10 cellular contexts compared by ENCODE assay signal in the genomic region with DNA sequence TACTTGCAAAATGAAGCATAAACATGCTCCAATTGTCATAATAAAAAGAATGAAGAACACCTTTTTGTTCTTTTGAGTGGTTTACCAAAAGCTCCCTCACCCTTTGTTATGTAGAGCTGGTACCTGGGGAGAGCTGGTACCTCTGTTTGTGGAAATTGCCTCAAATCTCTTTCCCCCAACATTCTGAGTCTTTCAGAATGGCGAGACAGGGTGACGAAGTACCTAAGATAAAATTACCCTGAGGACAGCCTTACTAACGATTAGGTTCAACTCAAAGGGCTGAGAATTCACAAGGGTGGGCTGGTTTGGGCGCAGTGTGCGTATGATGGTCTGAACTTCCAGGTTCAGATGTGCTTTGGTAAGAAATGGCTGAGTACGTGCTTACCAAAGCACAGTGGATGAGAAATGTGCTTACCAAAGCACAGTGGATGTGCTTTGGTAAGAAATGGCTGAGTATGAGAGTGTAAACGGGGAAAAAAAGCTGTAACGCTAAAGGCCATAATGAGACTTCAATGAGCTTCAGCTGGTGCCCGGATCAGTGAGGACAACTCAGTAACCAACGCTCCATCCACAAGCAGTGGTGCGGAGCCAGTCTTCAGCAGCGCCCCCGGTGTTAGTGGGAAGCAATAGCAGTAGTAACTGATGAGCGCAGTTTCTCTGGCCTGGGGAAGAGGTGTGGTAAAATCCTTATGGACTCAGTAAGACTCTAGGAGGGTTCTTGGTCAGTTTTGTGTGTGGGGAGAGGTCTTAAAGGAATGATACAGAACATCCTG.
DNase-seq lines count a peak whose midpoint lies in the region; ATAC-seq, FAIRE-seq and TF ChIP-seq lines count a peak whose summit lies in the region.
"Had no signal": no experiment of that assay in that cellular context is flagged by ENCODE, and none has a peak within 500 bp of the region (broad histone marks: within the 10 kb centered on the region; RNA-seq: fewer than 3 reads in every experiment).

No MANE protein-coding gene starts in this region.

- no peak for FAIRE-seq in HepG2 (lab: Jason Lieb, UNC)
- peak; percentile 99 for FAIRE-seq in H1 (lab: Jason Lieb, UNC)

- H2AK5ac ChIP-seq in H1 (ENCODE audit: low read depth, low read length), result peak overlapping the region; percentile 91; the same call in 1 of the 2 replicates

- peak overlapping the region; percentile 74 for H3K56ac ChIP-seq in H1 (replicated peaks; ENCODE audit: insufficient read length, low read depth, low read length)

- H3K9ac ChIP-seq in HepG2 (ENCODE audit: insufficient read depth, low read depth, low read length) (no peak overlapping the region), HUES64 (ENCODE audit: low read depth, low read length) (peak overlapping the region; percentile 60), H1 (replicated peaks in 1 of 4; ENCODE audit: extremely low read depth in 1 of 4, low read depth in 3 of 4, low read length in 3 of 4) (peak overlapping the region in 1 of 4 experiments; percentile 25; a peak in 2 of 7 replicates)

- peak overlapping the region; percentile 85 for H4K5ac ChIP-seq in H1 (ENCODE audit: insufficient read length, low read depth, low read length)

- H3K4me2 ChIP-seq in HepG2 (ENCODE audit: low read depth, low read length) (no peak overlapping the region), H1 (ENCODE audit: insufficient read depth in 1 of 2, low read depth in 2 of 2, low read length in 2 of 2) (peak overlapping the region; percentile 66 to 93)

- TF ChIP-seq CTCF in HepG2 (CRISPR knock-in tag; IDR thresholded peaks at IDR 0.05) (peak; percentile 59), right lobe of liver (IDR thresholded peaks at IDR 0.05) (no peak), H1 (IDR thresholded peaks at IDR 0.05; ENCODE audit: control extremely low read depth in 1 of 3, insufficient read depth in 1 of 3, low read depth in 1 of 3, low read length in 3 of 3) (peak; percentile 75 to 95 (median 95)), type B pancreatic cell (conservative IDR thresholded peaks at IDR 0.05) (peak; percentile 70)

- POLR2A ChIA-PET in HepG2 (lab: Yijun Ruan, JAX), result no interaction called here
- POLR2A ChIA-PET in H1 (lab: Charles Lee; ENCODE audit: partially characterized antibody), result interaction anchor here (1.0 to 2.1 kb wide), 4 partner anchors 41 to 199 kb away, joined by 3 to 9 read pairs (median 6); no protein-coding TSS in a partner anchor
- POLR2A ChIA-PET in CD4-positive, alpha-beta memory T cell (lab: Charles Lee; ENCODE audit: partially characterized antibody), result no interaction called here

- in situ Hi-C loops in HepG2 (cut with HindIII; ENCODE audit: extremely low pct_ligation_motif_present, low pct_unique_long_range_greater_than_20kb), result no loop called here

- peak overlapping the region; percentile 97 for H4K91ac ChIP-seq in H1 (replicated peaks; ENCODE audit: insufficient read length, low read length)

- H3K4me1 Mint-ChIP-seq in type B pancreatic cell (ENCODE audit: unreplicated experiment), result peaks cover 9% of the 10 kb centered on the region
- H3K4me1 Mint-ChIP-seq in CD4-positive, alpha-beta memory T cell, result peaks cover 0 to 5% (median 3%) of the 10 kb centered on the region in 4 donors

- no peak for TF ChIP-seq POLR2A in HepG2 (IDR thresholded peaks at IDR 0.05; ENCODE audit: insufficient read depth in 1 of 2, low read depth in 2 of 2, low read length in 2 of 2)
- TF ChIP-seq POLR2A in right lobe of liver (IDR thresholded peaks at IDR 0.05), result no peak
- no peak for TF ChIP-seq POLR2A in H1 (IDR thresholded peaks at IDR 0.05; ENCODE audit: control extremely low read depth in 1 of 2, low read depth in 2 of 2, low read length in 2 of 2)

- peak overlapping the region; percentile 100 for H2BK12ac ChIP-seq in H1 (ENCODE audit: low read depth, low read length)

- TF ChIP-seq EP300 in HepG2 (IDR thresholded peaks at IDR 0.05; ENCODE audit: low read depth in 2 of 2, low read length in 2 of 2) (no peak), HepG2 (CRISPR knock-in tag; IDR thresholded peaks at IDR 0.05; ENCODE audit: borderline replicate concordance) (no peak), H1 (IDR thresholded peaks at IDR 0.05; ENCODE audit: borderline replicate concordance in 1 of 2, low read depth in 2 of 2, low read length in 2 of 2) (peak in 1 of 2 experiments; percentile 93; a peak in 1 of 3 replicates)

- H3K36me3 ChIP-seq in HepG2 (replicated peaks in 1 of 2; ENCODE audit: control insufficient read depth in 1 of 2, insufficient read depth in 2 of 2, low read length in 2 of 2) (no peaks in the 10 kb centered on the region), right lobe of liver (no peaks in the 10 kb centered on the region), HUES64 (ENCODE audit: insufficient read depth, low read length) (no peaks in the 10 kb centered on the region), H1 (ENCODE audit: control insufficient read depth in 2 of 4, insufficient read depth in 4 of 4, low read length in 3 of 4) (no peaks in the 10 kb centered on the region)
- H3K36me3 ChIP-seq in CD4-positive, alpha-beta memory T cell (ENCODE audit: insufficient read depth, low read length), result no peaks in the 10 kb centered on the region

- H3K27me3 Mint-ChIP-seq in type B pancreatic cell, result peaks cover 15% of the 10 kb centered on the region
- peaks cover 0 to 2% of the 10 kb centered on the region in 2 donors for H3K27me3 Mint-ChIP-seq in CD4-positive, alpha-beta memory T cell

- H3K4me1 ChIP-seq in HepG2 (ENCODE audit: insufficient read depth, low read length) (no peaks in the 10 kb centered on the region), right lobe of liver (no peaks in the 10 kb centered on the region), HUES64 (ENCODE audit: insufficient read depth, low read length) (peaks cover 21% of the 10 kb centered on the region), H1 (replicated peaks in 1 of 4; ENCODE audit: control insufficient read depth in 3 of 4, insufficient read depth in 4 of 4, low read length in 3 of 4) (peaks cover 3 to 14% (median 8%) of the 10 kb centered on the region in 4 experiments; a peak in 6 of 7 replicates)
- H3K4me1 ChIP-seq in CD4-positive, alpha-beta memory T cell (ENCODE audit: insufficient read depth, low read length), result no peaks in the 10 kb centered on the region

- H2BK15ac ChIP-seq in H1 (ENCODE audit: low read length), result peak overlapping the region; percentile 48; the same call in 1 of the 2 replicates

- H3K4me3 Mint-ChIP-seq in type B pancreatic cell, result no peak overlapping the region
- no peak overlapping the region for H3K4me3 Mint-ChIP-seq in CD4-positive, alpha-beta memory T cell

- BruUV-seq in HepG2 (replicated peaks; lab: Mats Ljungman, UMichigan), result no TSS peak

- H3K23ac ChIP-seq in H1 (ENCODE audit: insufficient read length), result no peak overlapping the region

- H3K18ac ChIP-seq in H1 (ENCODE audit: extremely low read depth, low read length), result peak overlapping the region; percentile 99

- H3K9me3 ChIP-seq in HepG2 (ENCODE audit: low read length) (no peaks in the 10 kb centered on the region), right lobe of liver (no peaks in the 10 kb centered on the region), HUES64 (ENCODE audit: insufficient read depth, low read depth, low read length) (no peaks in the 10 kb centered on the region), H1 (ENCODE audit: insufficient read depth in 2 of 2, low read depth in 1 of 2, low read length in 1 of 2) (no peaks in the 10 kb centered on the region)
- no peaks in the 10 kb centered on the region for H3K9me3 ChIP-seq in CD4-positive, alpha-beta memory T cell (ENCODE audit: control insufficient read depth in 1 of 2, low read length in 2 of 2)

- H3K27ac Mint-ChIP-seq in type B pancreatic cell, result no peak overlapping the region
- H3K27ac Mint-ChIP-seq in CD4-positive, alpha-beta memory T cell, result no peak overlapping the region

- no peaks in the 10 kb centered on the region for H3K79me2 ChIP-seq in HepG2 (ENCODE audit: insufficient read depth, low read length)
- no peaks in the 10 kb centered on the region for H3K79me2 ChIP-seq in H1 (ENCODE audit: control insufficient read depth in 1 of 2, insufficient read depth in 2 of 2, low read length in 2 of 2)

- WGBS in HepG2 (ENCODE audit: low lambda C conversion rate), result 63% methylated on average over 14 of the region's 14 CpGs
- 61% methylated on average over 14 of the region's 14 CpGs for WGBS in right lobe of liver (ENCODE audit: insufficient coverage, low coverage, low lambda C conversion rate, missing lambda C conversion rate)
- WGBS in HUES64, result 7% methylated on average over 14 of the region's 14 CpGs
- WGBS in H1 (ENCODE audit: extremely low coverage in 1 of 2, insufficient coverage in 1 of 2, insufficient read length in 1 of 2, insufficient replicate concordance in 2 of 2, low coverage in 1 of 2, low lambda C conversion rate in 2 of 2, missing lambda C conversion rate in 1 of 2), 2 experiments, result 5% methylated on average over 14 of the region's 14 CpGs; no CpG with 5 or more reads in 1 of the 2 experiments

- H3K23me2 ChIP-seq in H1 (ENCODE audit: low read depth, low read length), result peaks cover 3% of the 10 kb centered on the region

- no peaks in the 10 kb centered on the region for H3K79me1 ChIP-seq in H1 (ENCODE audit: low read depth, low read length)

- H3K4me3 ChIP-seq in HepG2 (replicated peaks in 1 of 3; ENCODE audit: insufficient read depth in 1 of 3, low read depth in 2 of 3, low read length in 3 of 3) (no peak overlapping the region), right lobe of liver (no peak overlapping the region), HUES64 (ENCODE audit: low read length) (peak overlapping the region; percentile 39), H1 (ENCODE audit: extremely low read depth in 1 of 4, insufficient read depth in 2 of 4, low read depth in 3 of 4, low read length in 4 of 4) (peak overlapping the region; percentile 1 to 45 (median 24); a peak in 5 of 8 replicates)
- no peak overlapping the region for H3K4me3 ChIP-seq in CD4-positive, alpha-beta memory T cell (ENCODE audit: low read length in 2 of 2)
- H3K4me3 ChIP-seq: SK-N-MC had no signal

- TF ChIP-seq RAD21 in HepG2 (CRISPR knock-in tag; IDR thresholded peaks at IDR 0.05), result 0 out of 2 replicates have a peak, but pooled peaks have one; percentile 33
- peak; percentile 67 to 85 for TF ChIP-seq RAD21 in H1 (IDR thresholded peaks at IDR 0.05 in 1 of 2, conservative IDR thresholded peaks at IDR 0.05 in 1 of 2; ENCODE audit: low read depth in 2 of 2, low read length in 2 of 2)

- no peak overlapping the region for H3K14ac ChIP-seq in H1 (ENCODE audit: insufficient read length)

- H3K9me3 Mint-ChIP-seq in type B pancreatic cell, result no peaks in the 10 kb centered on the region
- H3K9me3 Mint-ChIP-seq in CD4-positive, alpha-beta memory T cell, result peaks cover 0 to 3% (median 0%) of the 10 kb centered on the region in 8 donors

- no peak overlapping the region for H4K8ac ChIP-seq in H1 (ENCODE audit: extremely low read depth, insufficient read depth, low read length)

- peak overlapping the region; percentile 99 for H2BK120ac ChIP-seq in H1 (replicated peaks; ENCODE audit: low read depth, low read length)

- H4K20me1 ChIP-seq in HepG2 (ENCODE audit: insufficient read depth, low read length) (no peaks in the 10 kb centered on the region), H1 (replicated peaks in 1 of 2; ENCODE audit: control insufficient read depth in 1 of 2, insufficient read depth in 2 of 2, low read length in 2 of 2) (no peaks in the 10 kb centered on the region)

- ATAC-seq in HepG2 (peak; percentile 90), right lobe of liver (no peak), HG02938 (IDR thresholded peaks at IDR 0.05; ENCODE audit: unreplicated experiment) (no peak)
- ATAC-seq: left lobe of liver had no signal

- H3K36me3 Mint-ChIP-seq in type B pancreatic cell, result no peaks in the 10 kb centered on the region
- H3K36me3 Mint-ChIP-seq in CD4-positive, alpha-beta memory T cell, result no peaks in the 10 kb centered on the region

- DNase-seq in HepG2 (ENCODE audit: low spot score) (peak; percentile 8), right lobe of liver (no peak), H1 (ENCODE audit: low read depth in 1 of 2, low spot score in 2 of 2) (peak; percentile 70 to 88), type B pancreatic cell (ENCODE audit: extremely low spot score, unreplicated experiment) (no peak)
- no peak for DNase-seq in CD4-positive, alpha-beta memory T cell
- DNase-seq in activated naive CD4-positive, alpha-beta T cell treated with anti-CD3 and anti-CD28 coated beads, Interleukin-2, amount 50 U/mL, for 16 hours, result no peak

- H3K27ac ChIP-seq in HepG2 (ENCODE audit: extremely low read length, insufficient read depth, low read length) (no peak overlapping the region), right lobe of liver (no peak overlapping the region), HUES64 (ENCODE audit: low read depth, low read length) (peak overlapping the region; percentile 97), H1 (ENCODE audit: low read depth, low read length) (peak overlapping the region; percentile 67)
- no peak overlapping the region for H3K27ac ChIP-seq in CD4-positive, alpha-beta memory T cell (ENCODE audit: low read depth, low read length)
- H3K27ac ChIP-seq: SK-N-MC had no signal

- H2AFZ ChIP-seq in HepG2 (ENCODE audit: low read length) (no peak overlapping the region), H1 (ENCODE audit: low read length) (peak overlapping the region; percentile 19; the same call in 1 of the 2 replicates)

- intact Hi-C loops in HepG2 (cut with micrococcal nuclease; ENCODE audit: unreplicated experiment), result no loop called here
- intact Hi-C loops in right lobe of liver (cut with DNase I), result no loop called here
- intact Hi-C loops in CD4-positive, alpha-beta memory T cell (cut with micrococcal nuclease), result no loop called here

- peak overlapping the region; percentile 97 for H2BK20ac ChIP-seq in H1 (ENCODE audit: low read length)

- CTCF ChIA-PET in HepG2 (lab: Yijun Ruan, JAX; ENCODE audit: low intra/inter-chr PET ratio, low total read pairs), result no interaction called here
- CTCF ChIA-PET in H1 (lab: Charles Lee; ENCODE audit: partially characterized antibody), result interaction anchor here (0.5 to 2.3 kb wide), 25 partner anchors 9 to 586 kb away, joined by 3 to 19 read pairs (median 4); no protein-coding TSS in a partner anchor
- CTCF ChIA-PET in CD4-positive, alpha-beta memory T cell (lab: Charles Lee; ENCODE audit: partially characterized antibody), result no interaction called here

- H3K4ac ChIP-seq in H1 (replicated peaks; ENCODE audit: insufficient read length, low read depth, low read length), result peak overlapping the region; percentile 87

- peak overlapping the region; percentile 99 for H2BK5ac ChIP-seq in H1 (ENCODE audit: low read depth, low read length)

- H3K27me3 ChIP-seq in HepG2 (ENCODE audit: control insufficient read depth in 1 of 2, insufficient read depth in 2 of 2, low read length in 2 of 2) (no peaks in the 10 kb centered on the region), right lobe of liver (no peaks in the 10 kb centered on the region), HUES64 (ENCODE audit: insufficient read depth, low read length) (peaks cover 2% of the 10 kb centered on the region; the same call in 1 of the 2 replicates), H1 (replicated peaks in 1 of 4; ENCODE audit: control insufficient read depth in 3 of 4, extremely low read depth in 1 of 4, insufficient read depth in 3 of 4, low read length in 3 of 4) (peaks cover 0 to 13% (median 0%) of the 10 kb centered on the region in 4 experiments; a peak in 2 of 7 replicates)
- no peaks in the 10 kb centered on the region for H3K27me3 ChIP-seq in CD4-positive, alpha-beta memory T cell (ENCODE audit: insufficient read depth, low read length)

Comparison
In these comparisons a context has a peak if more than half of its experiments do, and no peak if none do; other contexts are left out.
1. DNase-seq: peak in HepG2 (single experiment) and H1 (2 of 2); none in right lobe of liver (0 of 3), type B pancreatic cell (single experiment), CD4-positive, alpha-beta memory T cell (0 of 5) and activated naive CD4-positive, alpha-beta T cell treated with anti-CD3 and anti-CD28 coated beads, Interleukin-2, amount 50 U/mL, for 16 hours (single experiment).
2. CTCF ChIP-seq: peak in HepG2 (single experiment), H1 (3 of 3) and type B pancreatic cell (single experiment); none in right lobe of liver (0 of 4).
3. H3K27ac ChIP-seq: peak in HUES64 (single experiment) and H1 (single experiment); none in HepG2 (single experiment), right lobe of liver (0 of 3) and CD4-positive, alpha-beta memory T cell (single experiment).
4. H3K4me3 ChIP-seq: peak in HUES64 (single experiment) and H1 (4 of 4); none in HepG2 (0 of 3), right lobe of liver (0 of 3) and CD4-positive, alpha-beta memory T cell (0 of 2).
5. Of the 41 proteins assayed by ChIP-seq in both HepG2 and H1: peak only in HepG2: none; only in H1: ASH2L, ATF2, CREB1, JUND, KDM1A, MAX and 2 more; in both: CTCF and RAD21; in neither: 28; mixed calls (peak in some experiments, not most) for 3.